In genomic region chr22:36405221-36405631, GRCh38 we compare ENCODE assay signal across 1 cellular context.
TF ChIP-seq lines count a peak whose summit lies in the region.

No MANE protein-coding gene starts in this region.

TF ChIP-seq in WTC11, 78 proteins besides CTCF, POLR2A, EP300 and RAD21 (continued from another document):
- TF ChIP-seq, protein P1, sequence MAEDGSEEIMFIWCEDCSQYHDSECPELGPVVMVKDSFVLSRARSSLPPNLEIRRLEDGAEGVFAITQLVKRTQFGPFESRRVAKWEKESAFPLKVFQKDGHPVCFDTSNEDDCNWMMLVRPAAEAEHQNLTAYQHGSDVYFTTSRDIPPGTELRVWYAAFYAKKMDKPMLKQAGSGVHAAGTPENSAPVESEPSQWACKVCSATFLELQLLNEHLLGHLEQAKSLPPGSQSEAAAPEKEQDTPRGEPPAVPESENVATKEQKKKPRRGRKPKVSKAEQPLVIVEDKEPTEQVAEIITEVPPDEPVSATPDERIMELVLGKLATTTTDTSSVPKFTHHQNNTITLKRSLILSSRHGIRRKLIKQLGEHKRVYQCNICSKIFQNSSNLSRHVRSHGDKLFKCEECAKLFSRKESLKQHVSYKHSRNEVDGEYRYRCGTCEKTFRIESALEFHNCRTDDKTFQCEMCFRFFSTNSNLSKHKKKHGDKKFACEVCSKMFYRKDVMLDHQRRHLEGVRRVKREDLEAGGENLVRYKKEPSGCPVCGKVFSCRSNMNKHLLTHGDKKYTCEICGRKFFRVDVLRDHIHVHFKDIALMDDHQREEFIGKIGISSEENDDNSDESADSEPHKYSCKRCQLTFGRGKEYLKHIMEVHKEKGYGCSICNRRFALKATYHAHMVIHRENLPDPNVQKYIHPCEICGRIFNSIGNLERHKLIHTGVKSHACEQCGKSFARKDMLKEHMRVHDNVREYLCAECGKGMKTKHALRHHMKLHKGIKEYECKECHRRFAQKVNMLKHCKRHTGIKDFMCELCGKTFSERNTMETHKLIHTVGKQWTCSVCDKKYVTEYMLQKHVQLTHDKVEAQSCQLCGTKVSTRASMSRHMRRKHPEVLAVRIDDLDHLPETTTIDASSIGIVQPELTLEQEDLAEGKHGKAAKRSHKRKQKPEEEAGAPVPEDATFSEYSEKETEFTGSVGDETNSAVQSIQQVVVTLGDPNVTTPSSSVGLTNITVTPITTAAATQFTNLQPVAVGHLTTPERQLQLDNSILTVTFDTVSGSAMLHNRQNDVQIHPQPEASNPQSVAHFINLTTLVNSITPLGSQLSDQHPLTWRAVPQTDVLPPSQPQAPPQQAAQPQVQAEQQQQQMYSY (CRISPR knock-in tag; IDR thresholded peaks at IDR 0.05) = no peak
- TF ChIP-seq NR2C2 (CRISPR knock-in tag; IDR thresholded peaks at IDR 0.05) (no peak), EMX1 (CRISPR knock-in tag; IDR thresholded peaks at IDR 0.05) (no peak), ZNF512 (CRISPR knock-in tag; IDR thresholded peaks at IDR 0.05; ENCODE audit: borderline replicate concordance) (no peak), FOXP4 (CRISPR knock-in tag; IDR thresholded peaks at IDR 0.05) (no peak), ZNF416 (CRISPR knock-in tag; IDR thresholded peaks at IDR 0.05) (no peak), E2F1 (CRISPR knock-in tag; IDR thresholded peaks at IDR 0.05) (no peak), NFYB (CRISPR knock-in tag; conservative IDR thresholded peaks at IDR 0.05; ENCODE audit: low read depth) (no peak)
- TF ChIP-seq, protein P2, sequence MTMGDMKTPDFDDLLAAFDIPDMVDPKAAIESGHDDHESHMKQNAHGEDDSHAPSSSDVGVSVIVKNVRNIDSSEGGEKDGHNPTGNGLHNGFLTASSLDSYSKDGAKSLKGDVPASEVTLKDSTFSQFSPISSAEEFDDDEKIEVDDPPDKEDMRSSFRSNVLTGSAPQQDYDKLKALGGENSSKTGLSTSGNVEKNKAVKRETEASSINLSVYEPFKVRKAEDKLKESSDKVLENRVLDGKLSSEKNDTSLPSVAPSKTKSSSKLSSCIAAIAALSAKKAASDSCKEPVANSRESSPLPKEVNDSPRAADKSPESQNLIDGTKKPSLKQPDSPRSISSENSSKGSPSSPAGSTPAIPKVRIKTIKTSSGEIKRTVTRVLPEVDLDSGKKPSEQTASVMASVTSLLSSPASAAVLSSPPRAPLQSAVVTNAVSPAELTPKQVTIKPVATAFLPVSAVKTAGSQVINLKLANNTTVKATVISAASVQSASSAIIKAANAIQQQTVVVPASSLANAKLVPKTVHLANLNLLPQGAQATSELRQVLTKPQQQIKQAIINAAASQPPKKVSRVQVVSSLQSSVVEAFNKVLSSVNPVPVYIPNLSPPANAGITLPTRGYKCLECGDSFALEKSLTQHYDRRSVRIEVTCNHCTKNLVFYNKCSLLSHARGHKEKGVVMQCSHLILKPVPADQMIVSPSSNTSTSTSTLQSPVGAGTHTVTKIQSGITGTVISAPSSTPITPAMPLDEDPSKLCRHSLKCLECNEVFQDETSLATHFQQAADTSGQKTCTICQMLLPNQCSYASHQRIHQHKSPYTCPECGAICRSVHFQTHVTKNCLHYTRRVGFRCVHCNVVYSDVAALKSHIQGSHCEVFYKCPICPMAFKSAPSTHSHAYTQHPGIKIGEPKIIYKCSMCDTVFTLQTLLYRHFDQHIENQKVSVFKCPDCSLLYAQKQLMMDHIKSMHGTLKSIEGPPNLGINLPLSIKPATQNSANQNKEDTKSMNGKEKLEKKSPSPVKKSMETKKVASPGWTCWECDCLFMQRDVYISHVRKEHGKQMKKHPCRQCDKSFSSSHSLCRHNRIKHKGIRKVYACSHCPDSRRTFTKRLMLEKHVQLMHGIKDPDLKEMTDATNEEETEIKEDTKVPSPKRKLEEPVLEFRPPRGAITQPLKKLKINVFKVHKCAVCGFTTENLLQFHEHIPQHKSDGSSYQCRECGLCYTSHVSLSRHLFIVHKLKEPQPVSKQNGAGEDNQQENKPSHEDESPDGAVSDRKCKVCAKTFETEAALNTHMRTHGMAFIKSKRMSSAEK (CRISPR knock-in tag; IDR thresholded peaks at IDR 0.05; ENCODE audit: borderline replicate concordance) = no peak
- TF ChIP-seq, protein P3, sequence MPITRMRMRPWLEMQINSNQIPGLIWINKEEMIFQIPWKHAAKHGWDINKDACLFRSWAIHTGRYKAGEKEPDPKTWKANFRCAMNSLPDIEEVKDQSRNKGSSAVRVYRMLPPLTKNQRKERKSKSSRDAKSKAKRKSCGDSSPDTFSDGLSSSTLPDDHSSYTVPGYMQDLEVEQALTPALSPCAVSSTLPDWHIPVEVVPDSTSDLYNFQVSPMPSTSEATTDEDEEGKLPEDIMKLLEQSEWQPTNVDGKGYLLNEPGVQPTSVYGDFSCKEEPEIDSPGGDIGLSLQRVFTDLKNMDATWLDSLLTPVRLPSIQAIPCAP (CRISPR knock-in tag; IDR thresholded peaks at IDR 0.05) = no peak
